Comparison of ENCODE assay signal across 8 cellular contexts in genomic region chr6:31541658-31542521, GRCh38. TPM values are rescaled to one million over a fixed set of nuclear protein-coding genes. Genes with fewer than 3 reads are reported as not detected.
DNase-seq lines count a peak whose midpoint lies in the region; ATAC-seq and TF ChIP-seq lines count a peak whose summit lies in the region.

DDX39B (minus strand) TSS chr6:31542003; CDS start chr6:31540532, 1,471 bp downstream.

- intact Hi-C loops in ascending aorta (cut with DNase I) (loop anchor here (2.0 to 10.0 kb wide), 7 partner anchors 47 to 1873 kb away; partner anchors contain the start of genes AGER, CUTA, MICA and MRPS18B), right cardiac atrium (cut with DNase I) (no loop called here), uterus (cut with DNase I; ENCODE audit: low total_unique reads) (no loop called here)

- DNase-seq in NCI-H1930 (lab: John Stamatoyannopoulos, UW) (peak; percentile 94 to 95), T-helper 22 cell (ENCODE audit: low read depth) (peak; percentile 91), ascending aorta (ENCODE audit: low spot score in 2 of 2) (peak; percentile 83 to 97), right cardiac atrium (peak; percentile 96 to 98 (median 98)), putamen (ENCODE audit: low spot score) (peak; percentile 98), uterus (peak; percentile 93 to 96)

- peak within 1 kb of the TSS; percentile 94 to 95 for H3K27ac ChIP-seq in ascending aorta
- peak within 1 kb of the TSS; percentile 93 for H3K27ac ChIP-seq in right cardiac atrium (ENCODE audit: low read length)
- peak within 1 kb of the TSS; percentile 85 to 100 for H3K27ac ChIP-seq in uterus

- H3K4me1 ChIP-seq in ascending aorta: peaks cover 13 to 32% of the 10 kb centered on the region in 2 donors
- H3K4me1 ChIP-seq in right cardiac atrium (ENCODE audit: control insufficient read depth, insufficient read depth, low read length): peaks cover 5% of the 10 kb centered on the region
- peaks cover 6 to 9% of the 10 kb centered on the region in 2 donors for H3K4me1 ChIP-seq in uterus

- H3K27me3 ChIP-seq in ascending aorta (no peaks in the 10 kb centered on the region), right cardiac atrium (ENCODE audit: control insufficient read depth, insufficient read depth) (no peaks in the 10 kb centered on the region), uterus (no peaks in the 10 kb centered on the region)

- no peaks in the 10 kb centered on the region for H3K9me3 ChIP-seq in ascending aorta
- no peaks in the 10 kb centered on the region for H3K9me3 ChIP-seq in right cardiac atrium (ENCODE audit: control insufficient read depth, low read length)
- no peaks in the 10 kb centered on the region for H3K9me3 ChIP-seq in uterus

- H3K4me3 ChIP-seq in ascending aorta: peak within 1 kb of the TSS; percentile 76 to 88
- peak within 1 kb of the TSS; percentile 94 for H3K4me3 ChIP-seq in right cardiac atrium (ENCODE audit: low read length)
- peak within 1 kb of the TSS; percentile 75 to 87 for H3K4me3 ChIP-seq in uterus

- under 1% methylated on average over 43 of the region's 43 CpGs for WGBS in right cardiac atrium

- TF ChIP-seq POLR2A in uterus (IDR thresholded peaks at IDR 0.05): peak; percentile 69 to 78

- ATAC-seq in GM18498 (IDR thresholded peaks at IDR 0.05; ENCODE audit: unreplicated experiment) (peak; percentile 76), HG02970 (IDR thresholded peaks at IDR 0.05; ENCODE audit: low FRiP score, unreplicated experiment) (peak; percentile 49), right cardiac atrium (peak; percentile 94 to 95)

- TF ChIP-seq CTCF in ascending aorta (IDR thresholded peaks at IDR 0.05) (peak in 1 of 3 experiments; percentile 1), uterus (IDR thresholded peaks at IDR 0.05) (peak in 2 of 4 experiments; percentile 7 to 15)

- H3K36me3 ChIP-seq in ascending aorta: peaks cover 23 to 36% of the 10 kb centered on the region in 2 donors
- no peaks in the 10 kb centered on the region for H3K36me3 ChIP-seq in uterus

RNA-seq across cellular contexts. Expression of gene DDX39B, which starts in this region (rescaled TPM):
- total RNA-seq in ascending aorta (134 TPM), right cardiac atrium (100 to 1,000 TPM; 196 to 235 (median 212) TPM), uterus (100 to 1,000 TPM; 119 to 429 (median 282) TPM)
- polyA plus RNA-seq in right cardiac atrium: 145 TPM

Comparison
In these comparisons a context has a peak if more than half of its experiments do, and no peak if none do; other contexts are left out.
1. Peak in every context shown above with its lines: DNase-seq, ATAC-seq, H3K4me3 ChIP-seq and H3K27ac ChIP-seq.